Comparison of ENCODE assay signal across 8 cellular contexts in genomic region chr5:137822158-137822764, GRCh38.
A peak's percentile ranks its signal among the peaks of the same experiment; 100 is the strongest.
DNase-seq lines count a peak whose midpoint lies in the region; TF ChIP-seq lines count a peak whose summit lies in the region.

No MANE protein-coding gene starts in this region.

- peak; percentile 24 for DNase-seq in NCI-H2196 (lab: John Stamatoyannopoulos, UW; ENCODE audit: unreplicated experiment)
- DNase-seq in NCI-H2196 treated with DMSO at 0.1 percent for 48 hours (lab: John Stamatoyannopoulos, UW; ENCODE audit: unreplicated experiment): no peak
- peak; percentile 49 for DNase-seq in NAMALWA (ENCODE audit: low spot score)
- DNase-seq in astrocyte of the spinal cord (ENCODE audit: low read depth, low spot score): peak; percentile 25
- peak; percentile 67 for DNase-seq in kidney tubule cell (ENCODE audit: low spot score)
- DNase-seq in T-helper 9 cell: no peak
- no peak for DNase-seq in NCI-H2029 (lab: John Stamatoyannopoulos, UW)
- no peak for DNase-seq in activated effector memory CD4-positive, alpha-beta T cell treated with anti-CD3 and anti-CD28 coated beads, Interleukin-2, amount 50 U/mL, for 16 hours

- peak; percentile 52 for TF ChIP-seq CTCF in astrocyte of the spinal cord (IDR thresholded peaks at IDR 0.05; ENCODE audit: low read depth, low read length)

- no peak overlapping the region for H3K4me3 ChIP-seq in astrocyte of the spinal cord (ENCODE audit: low read depth, low read length)

- in situ Hi-C loops in astrocyte of the spinal cord (cut with HindIII; ENCODE audit: low sequenced_read_pairs): no loop called here

Comparison
In these comparisons a context has a peak if more than half of its experiments do, and no peak if none do; other contexts are left out.
1. DNase-seq: peak in NCI-H2196 (single experiment), NAMALWA (single experiment), astrocyte of the spinal cord (single experiment) and kidney tubule cell (single experiment); none in NCI-H2196 treated with DMSO at 0.1 percent for 48 hours (single experiment), T-helper 9 cell (single experiment), NCI-H2029 (single experiment) and activated effector memory CD4-positive, alpha-beta T cell treated with anti-CD3 and anti-CD28 coated beads, Interleukin-2, amount 50 U/mL, for 16 hours (single experiment).